ENCODE assay signal across 16 cellular contexts in genomic region chr7:136251826-136252225, GRCh38.
DNase-seq lines count a peak whose midpoint lies in the region; ATAC-seq and TF ChIP-seq lines count a peak whose summit lies in the region.
"Had no signal": no experiment of that assay in that cellular context is flagged by ENCODE, and none has a peak within 500 bp of the region (broad histone marks: within the 10 kb centered on the region; RNA-seq: fewer than 3 reads in every experiment).

No MANE protein-coding gene starts in this region.

- no peak overlapping the region for H3K27ac Mint-ChIP-seq in activated CD8-positive, alpha-beta T cell treated with anti-CD3 and anti-CD28 coated beads for 36 hours
- H3K27ac Mint-ChIP-seq: CD8-positive, alpha-beta memory T cell had no signal

- CTCF ChIA-PET in activated CD8-positive, alpha-beta T cell treated with anti-CD3 and anti-CD28 coated beads for 36 hours (lab: Charles Lee) = no interaction called here

- no peak for ATAC-seq in activated CD8-positive, alpha-beta T cell treated with anti-CD3 and anti-CD28 coated beads for 36 hours
- ATAC-seq: SK-N-SH treated with all-trans-retinoic acid at 6 μM for 48 hours had no signal

- H3K27me3 Mint-ChIP-seq in activated CD8-positive, alpha-beta T cell treated with anti-CD3 and anti-CD28 coated beads for 36 hours = no peaks in the 10 kb centered on the region

- no peaks in the 10 kb centered on the region for H3K9me3 Mint-ChIP-seq in activated CD8-positive, alpha-beta T cell treated with anti-CD3 and anti-CD28 coated beads for 36 hours

- intact Hi-C loops in activated CD8-positive, alpha-beta T cell treated with anti-CD3 and anti-CD28 coated beads for 36 hours (cut with micrococcal nuclease) = no loop called here

- H3K4me3 Mint-ChIP-seq in activated CD8-positive, alpha-beta T cell treated with anti-CD3 and anti-CD28 coated beads for 36 hours = no peak overlapping the region
- H3K4me3 Mint-ChIP-seq: CD8-positive, alpha-beta memory T cell had no signal

- no peaks in the 10 kb centered on the region for H3K4me1 Mint-ChIP-seq in activated CD8-positive, alpha-beta T cell treated with anti-CD3 and anti-CD28 coated beads for 36 hours (ENCODE audit: low read depth)
- H3K4me1 Mint-ChIP-seq: CD8-positive, alpha-beta memory T cell had no signal

- no peak for TF ChIP-seq CTCF in activated CD8-positive, alpha-beta T cell treated with anti-CD3 and anti-CD28 coated beads for 36 hours (IDR thresholded peaks at IDR 0.05)

- peak; percentile 88 for DNase-seq in EL
- peak; percentile 41 for DNase-seq in NCI-H69 (lab: John Stamatoyannopoulos, UW)
- peak; percentile 4 for DNase-seq in hepatic stellate cell (ENCODE audit: low spot score)
- no peak for DNase-seq in MV-4-11 (lab: John Stamatoyannopoulos, UW)
- no peak for DNase-seq in activated effector memory CD4-positive, alpha-beta T cell treated with anti-CD3 and anti-CD28 coated beads, Interleukin-2, amount 50 U/mL, for 16 hours
- DNase-seq in activated CD8-positive, alpha-beta T cell treated with anti-CD3 and anti-CD28 coated beads for 36 hours = no peak
- no peak for DNase-seq in SHP77 treated with DMSO at 0.1 percent for 48 hours (lab: John Stamatoyannopoulos, UW)
- DNase-seq: CD8-positive, alpha-beta memory T cell; H7; NCI-H2029; NCI-H2171 treated with DMSO at 0.1 percent for 48 hours; NCI-H446 treated with DMSO at 0.1 percent for 48 hours; NCI-H748 treated with DMSO at 0.1 percent for 48 hours; Right ventricle myocardium superior; T-helper 1 cell had no signal

- POLR2A ChIA-PET in activated CD8-positive, alpha-beta T cell treated with anti-CD3 and anti-CD28 coated beads for 36 hours (lab: Charles Lee) = no interaction called here

- no peaks in the 10 kb centered on the region for H3K36me3 Mint-ChIP-seq in activated CD8-positive, alpha-beta T cell treated with anti-CD3 and anti-CD28 coated beads for 36 hours (ENCODE audit: low read depth)

Comparison
In these comparisons a context has a peak if more than half of its experiments do, and no peak if none do; other contexts are left out.
1. DNase-seq: peak in EL (single experiment), NCI-H69 (single experiment) and hepatic stellate cell (single experiment); none in MV-4-11 (single experiment), activated effector memory CD4-positive, alpha-beta T cell treated with anti-CD3 and anti-CD28 coated beads, Interleukin-2, amount 50 U/mL, for 16 hours (single experiment), activated CD8-positive, alpha-beta T cell treated with anti-CD3 and anti-CD28 coated beads for 36 hours (single experiment) and SHP77 treated with DMSO at 0.1 percent for 48 hours (single experiment).